ENCODE assay signal across 12 cellular contexts in genomic region chr1:205610036-205610435, GRCh38. TPM values are rescaled to one million over a fixed set of nuclear protein-coding genes. Genes with fewer than 3 reads are reported as not detected.
DNase-seq lines count a peak whose midpoint lies in the region; ATAC-seq lines count a peak whose summit lies in the region.
"Had no signal": no experiment of that assay in that cellular context is flagged by ENCODE, and none has a peak within 500 bp of the region (broad histone marks: within the 10 kb centered on the region; RNA-seq: fewer than 3 reads in every experiment).

No MANE protein-coding gene starts in this region.

- peak overlapping the region; percentile 43 for H3K27ac Mint-ChIP-seq in T-helper 17 cell
- H3K27ac Mint-ChIP-seq: stimulated activated memory B cell treated with anti-CD40 and anti-IgM and Interleukin-4, amounts not matched to agents 10 μg/mL and 1 μg/mL and 100 μg/mL, for 72 hours had no signal

- H3K36me3 Mint-ChIP-seq in T-helper 17 cell (ENCODE audit: low read depth): peaks cover under 1% of the 10 kb centered on the region

- H3K9me3 ChIP-seq in T-helper 17 cell (ENCODE audit: control insufficient read depth, low read length, poor library complexity, severe bottlenecking): no peaks in the 10 kb centered on the region

- peaks cover 27% of the 10 kb centered on the region for H3K4me1 Mint-ChIP-seq in T-helper 17 cell

- DNase-seq in GM03348 (ENCODE audit: low spot score) (peak; percentile 27), T-helper 17 cell (no peak), fibroblast of peridontal ligament (ENCODE audit: extremely low read depth) (peak; percentile 36), renal cortical epithelial cell (ENCODE audit: low read depth) (peak; percentile 82), NCI-H524 treated with DMSO at 0.1 percent for 48 hours (lab: John Stamatoyannopoulos, UW) (no peak)
- DNase-seq in activated effector memory CD4-positive, alpha-beta T cell treated with Interleukin-2 at 50 U/mL for 16 hours: no peak
- DNase-seq in activated CD8-positive, alpha-beta memory T cell treated with anti-CD3 and anti-CD28 coated beads, Interleukin-2, amount 50 U/mL, for 48 hours: no peak
- DNase-seq: activated T-cell treated with anti-CD3 and anti-CD28 coated beads, Interleukin-2, amount 50 U/mL, for 1 hour; erythroblast; NCI-H510A; occipital lobe had no signal

- no peak for ATAC-seq in T-helper 17 cell
- ATAC-seq: stimulated activated memory B cell treated with anti-CD40 and anti-IgM and Interleukin-4, amounts not matched to agents 10 μg/mL and 1 μg/mL and 100 μg/mL, for 72 hours had no signal

- no peaks in the 10 kb centered on the region for H3K27me3 Mint-ChIP-seq in T-helper 17 cell
- H3K27me3 Mint-ChIP-seq: stimulated activated memory B cell treated with anti-CD40 and anti-IgM and Interleukin-4, amounts not matched to agents 10 μg/mL and 1 μg/mL and 100 μg/mL, for 72 hours had no signal

- no peak overlapping the region for H3K4me3 Mint-ChIP-seq in T-helper 17 cell
- H3K4me3 Mint-ChIP-seq: stimulated activated memory B cell treated with anti-CD40 and anti-IgM and Interleukin-4, amounts not matched to agents 10 μg/mL and 1 μg/mL and 100 μg/mL, for 72 hours had no signal

RNA-seq across cellular contexts. Expression of gene ELK4, which starts 21.8 kb away (rescaled TPM):
- 100 to 1,000 TPM in 1 of 2 donors, 10 to 100 TPM in 1; 92.8 to 100 TPM for total RNA-seq in T-helper 17 cell
- total RNA-seq in renal cortical epithelial cell: 17.4 and 26.9 TPM in 2 replicates

Comparison
In these comparisons a context has a peak if more than half of its experiments do, and no peak if none do; other contexts are left out.
1. DNase-seq: peak in GM03348 (single experiment), fibroblast of peridontal ligament (single experiment) and renal cortical epithelial cell (single experiment); none in T-helper 17 cell (0 of 3), activated effector memory CD4-positive, alpha-beta T cell treated with Interleukin-2 at 50 U/mL for 16 hours (single experiment), activated CD8-positive, alpha-beta memory T cell treated with anti-CD3 and anti-CD28 coated beads, Interleukin-2, amount 50 U/mL, for 48 hours (single experiment) and NCI-H524 treated with DMSO at 0.1 percent for 48 hours (single experiment).